Comparison of ENCODE assay signal across 19 cellular contexts in genomic region chr22:38070250-38070921, GRCh38. TPM values are rescaled to one million over a fixed set of nuclear protein-coding genes. Genes with fewer than 3 reads are reported as not detected.
A peak's percentile ranks its signal among the peaks of the same experiment; 100 is the strongest.
DNase-seq lines count a peak whose midpoint lies in the region; FAIRE-seq and TF ChIP-seq lines count a peak whose summit lies in the region.
"Had no signal": no experiment of that assay in that cellular context is flagged by ENCODE, and none has a peak within 500 bp of the region (broad histone marks: within the 10 kb centered on the region; RNA-seq: fewer than 3 reads in every experiment).

No MANE protein-coding gene starts in this region.

- no peak for TF ChIP-seq CTCF in stomach (IDR thresholded peaks at IDR 0.05)

- DNase-seq in NCI-H524 (lab: John Stamatoyannopoulos, UW) (peak; percentile 87 to 89), stomach (no peak), urothelium cell line (ENCODE audit: low spot score) (no peak), SHP77 (lab: John Stamatoyannopoulos, UW) (no peak), NCI-H1417 treated with DMSO at 0.1 percent for 48 hours (lab: John Stamatoyannopoulos, UW) (no peak), NCI-H1048 (lab: John Stamatoyannopoulos, UW) (no peak)
- DNase-seq: activated CD4-positive, alpha-beta T cell treated with anti-CD3 and anti-CD28 coated beads, Interleukin-2, amount 50 U/mL, for 48 hours; activated T-cell treated with anti-CD3 and anti-CD28 coated beads, Interleukin-2, amount 50 U/mL, for 72 hours; amniotic stem cell; mesenchymal stem cell; NCI-H1105; T1000; upper lobe of left lung had no signal

- peaks cover 22% of the 10 kb centered on the region for H3K4me1 ChIP-seq in muscle layer of colon (ENCODE audit: insufficient read depth, low read length)
- peaks cover 0 to 21% (median 7%) of the 10 kb centered on the region in 4 donors for H3K4me1 ChIP-seq in stomach
- H3K4me1 ChIP-seq: pancreas, upper lobe of left lung had no signal

- H3K9me3 ChIP-seq in muscle layer of colon (ENCODE audit: low read length) (no peaks in the 10 kb centered on the region), stomach (no peaks in the 10 kb centered on the region)
- H3K9me3 ChIP-seq: pancreas, SJCRH30, upper lobe of left lung had no signal

- intact Hi-C loops in stomach (cut with DNase I; ENCODE audit: low total_unique reads): no loop called here

- H3K4me3 ChIP-seq in muscle layer of colon (ENCODE audit: low read depth in 1 of 2, low read length in 2 of 2): no peak overlapping the region
- H3K4me3 ChIP-seq in stomach: no peak overlapping the region
- H3K4me3 ChIP-seq: pancreas, SJCRH30, upper lobe of left lung had no signal

- no peaks in the 10 kb centered on the region for H3K27me3 ChIP-seq in muscle layer of colon (ENCODE audit: control insufficient read depth in 1 of 2, insufficient read depth in 2 of 2, low read length in 2 of 2)
- no peaks in the 10 kb centered on the region for H3K27me3 ChIP-seq in stomach
- H3K27me3 ChIP-seq: pancreas, upper lobe of left lung had no signal

- no peak for FAIRE-seq in urothelium cell line (lab: Jason Lieb, UNC)
- FAIRE-seq: pancreas had no signal

- 83 to 91% (median 87%) methylated on average over 11 of the region's 11 CpGs for whole genome bisulfite sequencing in stomach, 5 donors

- no peak for TF ChIP-seq EP300 in stomach (IDR thresholded peaks at IDR 0.05)

- H3K36me3 ChIP-seq in muscle layer of colon (ENCODE audit: insufficient read depth, low read length): no peaks in the 10 kb centered on the region
- peaks cover 34 to 100% (median 100%) of the 10 kb centered on the region in 4 donors for H3K36me3 ChIP-seq in stomach
- H3K36me3 ChIP-seq: SJCRH30 had no signal

- no peak for TF ChIP-seq POLR2A in stomach (IDR thresholded peaks at IDR 0.05)

- H3K27ac ChIP-seq in cingulate gyrus (ENCODE audit: low read depth, low read length): peak overlapping the region; percentile 94
- peak overlapping the region; percentile 44 for H3K27ac ChIP-seq in muscle layer of colon (ENCODE audit: low read depth, low read length)
- H3K27ac ChIP-seq in stomach: peak overlapping the region in 3 of 5 donors; percentile 42 to 84 (median 64)
- H3K27ac ChIP-seq: pancreas, SJCRH30 had no signal

- H3K9ac ChIP-seq in muscle layer of colon (ENCODE audit: low read length): no peak overlapping the region

RNA-seq across cellular contexts. Expression of gene PICK1, which starts 13.2 kb away (rescaled TPM):
- total RNA-seq in stomach: 10 to 100 TPM; 24.5 to 44.3 (median 28.8) TPM
- polyA plus RNA-seq in stomach: 10 to 100 TPM; 20.7 to 27.2 (median 21.7) TPM

RNA-seq across cellular contexts. Expression of gene SLC16A8, which starts 13.6 kb away (rescaled TPM):
- total RNA-seq in stomach: not detected
- under 1 TPM in 1 of 3 donors, not detected in 2; 0.48 TPM for polyA plus RNA-seq in stomach
- total RNA-seq: activated T-cell treated with anti-CD3 and anti-CD28 coated beads, Interleukin-2, amount 50 U/mL, for 72 hours had no signal
- polyA plus RNA-seq: IgD-negative memory B cell had no signal

RNA-seq across cellular contexts. Expression of gene BAIAP2L2, which starts 40.1 kb away (rescaled TPM):
- total RNA-seq in stomach: 100 to 1,000 TPM in 1 of 5 donors, 10 to 100 TPM in 2, 1 to 10 TPM in 2; 1.3 to 397 (median 12.2) TPM
- 1 to 10 TPM; 1.2 to 6.8 (median 4.0) TPM for polyA plus RNA-seq in stomach
- total RNA-seq: dermis microvascular lymphatic vessel endothelial cell, SJCRH30 had no signal
- polyA plus RNA-seq: IgD-negative memory B cell had no signal

Comparison
In these comparisons a context has a peak if more than half of its experiments do, and no peak if none do; other contexts are left out.
1. DNase-seq: peak in NCI-H524 (2 of 2); none in stomach (single experiment), urothelium cell line (single experiment), SHP77 (0 of 2), NCI-H1417 treated with DMSO at 0.1 percent for 48 hours (single experiment) and NCI-H1048 (single experiment).
2. H3K27ac ChIP-seq: peak in every context shown above with its lines; median percentile 94 in cingulate gyrus; 64 in stomach; 44 in muscle layer of colon.